ENCODE assay signal across 8 cellular contexts in genomic region chr2:230319211-230319862, GRCh38. TPM values are rescaled to one million over a fixed set of nuclear protein-coding genes. Genes with fewer than 3 reads are reported as not detected.
DNase-seq lines count a peak whose midpoint lies in the region; ATAC-seq and TF ChIP-seq lines count a peak whose summit lies in the region.

No MANE protein-coding gene starts in this region.

- H3K9me3 Mint-ChIP-seq in memory B cell (no peaks in the 10 kb centered on the region), WTC11 (peaks cover 39% of the 10 kb centered on the region)

- ATAC-seq in memory B cell (ENCODE audit: low read depth) (peak; percentile 89), WTC11 (no peak)

- peak overlapping the region; percentile 57 for H3K27ac ChIP-seq in HL-60 (replicated peaks)

- H3K4me3 ChIP-seq in HL-60 (replicated peaks; ENCODE audit: insufficient read depth, low read length): no peak overlapping the region

- POLR2A ChIA-PET in WTC11 (lab: Charles Lee): no interaction called here

- peaks cover 12% of the 10 kb centered on the region for H3K36me3 Mint-ChIP-seq in memory B cell
- peaks cover 27% of the 10 kb centered on the region for H3K36me3 Mint-ChIP-seq in WTC11

- TF ChIP-seq CTCF in HL-60 (IDR thresholded peaks at IDR 0.05; ENCODE audit: insufficient read depth, low read length): no peak
- no peak for TF ChIP-seq CTCF in WTC11 (IDR thresholded peaks at IDR 0.05)

- DNase-seq in stimulated activated CD4-positive, alpha-beta T cell treated with anti-CD3 and anti-CD28 coated beads, Interleukin-12 subunit alpha, Interleukin-12 subunit beta, amount 100 ng/mL, for 24 hours (ENCODE audit: low read depth in 2 of 2): peak; percentile 38 to 54
- no peak for DNase-seq in stimulated activated CD4-positive, alpha-beta T cell treated with anti-CD3 and anti-CD28 coated beads, Interleukin-12 subunit alpha, Interleukin-12 subunit beta, amount 100 ng/mL, for 4 hours
- DNase-seq in HL-60 (ENCODE audit: low read depth in 1 of 2, low spot score in 1 of 2) (peak in 1 of 2 experiments; percentile 62), memory B cell (ENCODE audit: low spot score in 2 of 2) (peak; percentile 35 to 50), NCI-H226 (no peak), WTC11 (ENCODE audit: low spot score) (no peak), NCI-H2107 (lab: John Stamatoyannopoulos, UW) (no peak)
- DNase-seq in activated CD8-positive, alpha-beta memory T cell treated with anti-CD3 and anti-CD28 coated beads for 4 hours (ENCODE audit: low read depth in 2 of 2): peak; percentile 19 to 57

- H3K27me3 Mint-ChIP-seq in memory B cell (no peaks in the 10 kb centered on the region), WTC11 (ENCODE audit: low read depth) (peaks cover 7% of the 10 kb centered on the region; the same call in 1 of the 2 replicates)

- peaks cover 48% of the 10 kb centered on the region for H3K4me1 Mint-ChIP-seq in memory B cell
- H3K4me1 Mint-ChIP-seq in WTC11: no peaks in the 10 kb centered on the region

- H3K4me3 Mint-ChIP-seq in memory B cell: peak overlapping the region; percentile 73
- H3K4me3 Mint-ChIP-seq in WTC11: no peak overlapping the region

- CTCF ChIA-PET in WTC11 (lab: Charles Lee): no interaction called here

- H3K27me3 ChIP-seq in HL-60 (ENCODE audit: insufficient read depth, poor library complexity, severe bottlenecking): no peaks in the 10 kb centered on the region

- peak overlapping the region; percentile 91 for H3K27ac Mint-ChIP-seq in memory B cell
- no peak overlapping the region for H3K27ac Mint-ChIP-seq in WTC11

TF ChIP-seq in WTC11, 78 proteins besides CTCF, POLR2A, EP300 and RAD21:
- no peak for TF ChIP-seq ZNF532 (CRISPR knock-in tag; IDR thresholded peaks at IDR 0.05; ENCODE audit: borderline replicate concordance)
- no peak for TF ChIP-seq NR1H2 (CRISPR knock-in tag; IDR thresholded peaks at IDR 0.05)
- TF ChIP-seq HMGA2 (CRISPR knock-in tag; IDR thresholded peaks at IDR 0.05): no peak
- no peak for TF ChIP-seq ZNF121 (CRISPR knock-in tag; IDR thresholded peaks at IDR 0.05)
- TF ChIP-seq E2F5 (CRISPR knock-in tag; IDR thresholded peaks at IDR 0.05): no peak
- no peak for TF ChIP-seq RORB (CRISPR knock-in tag; IDR thresholded peaks at IDR 0.05)
- no peak for TF ChIP-seq GRHL2 (CRISPR knock-in tag; IDR thresholded peaks at IDR 0.05; ENCODE audit: insufficient replicate concordance, severe bottlenecking)
- TF ChIP-seq TP53 (CRISPR knock-in tag; IDR thresholded peaks at IDR 0.05): no peak
- no peak for TF ChIP-seq E2F4 (CRISPR knock-in tag; IDR thresholded peaks at IDR 0.05; ENCODE audit: borderline replicate concordance, low read depth)
- no peak for TF ChIP-seq ZBTB43 (CRISPR knock-in tag; IDR thresholded peaks at IDR 0.05)
- no peak for TF ChIP-seq ZNF317 (CRISPR knock-in tag; IDR thresholded peaks at IDR 0.05; ENCODE audit: borderline replicate concordance, low read depth)
- no peak for TF ChIP-seq MYBL2 (CRISPR knock-in tag; IDR thresholded peaks at IDR 0.05)
- TF ChIP-seq ELF4 (CRISPR knock-in tag; IDR thresholded peaks at IDR 0.05; ENCODE audit: low read depth): no peak
- no peak for TF ChIP-seq ZNF138 (CRISPR knock-in tag; conservative IDR thresholded peaks at IDR 0.05)
- no peak for TF ChIP-seq CREM (CRISPR knock-in tag; IDR thresholded peaks at IDR 0.05)
- no peak for TF ChIP-seq SP1 (CRISPR knock-in tag; conservative IDR thresholded peaks at IDR 0.05)
- no peak for TF ChIP-seq MAX (CRISPR knock-in tag; IDR thresholded peaks at IDR 0.05)
- no peak for TF ChIP-seq AFF4 (CRISPR knock-in tag; IDR thresholded peaks at IDR 0.05; ENCODE audit: borderline replicate concordance)
- TF ChIP-seq FOXK1 (CRISPR knock-in tag; IDR thresholded peaks at IDR 0.05): no peak
- no peak for TF ChIP-seq ESRRA (CRISPR knock-in tag; IDR thresholded peaks at IDR 0.05; ENCODE audit: borderline replicate concordance)

RNA-seq across cellular contexts. Expression of gene SP140L, which starts 7.7 kb away (rescaled TPM):
- 2.7 to 3.8 TPM (median 3.2 TPM) in 3 replicates for total RNA-seq in WTC11 (2021)

Comparison
In these comparisons a context has a peak if more than half of its experiments do, and no peak if none do; other contexts are left out.
1. DNase-seq: peak in stimulated activated CD4-positive, alpha-beta T cell treated with anti-CD3 and anti-CD28 coated beads, Interleukin-12 subunit alpha, Interleukin-12 subunit beta, amount 100 ng/mL, for 24 hours (2 of 2), activated CD8-positive, alpha-beta memory T cell treated with anti-CD3 and anti-CD28 coated beads for 4 hours (2 of 2) and memory B cell (2 of 2); none in stimulated activated CD4-positive, alpha-beta T cell treated with anti-CD3 and anti-CD28 coated beads, Interleukin-12 subunit alpha, Interleukin-12 subunit beta, amount 100 ng/mL, for 4 hours (single experiment), NCI-H226 (single experiment), WTC11 (single experiment) and NCI-H2107 (single experiment).